In genomic region chr5:125227333-125228075, GRCh38 we compare ENCODE assay signal across 9 cellular contexts.
DNase-seq lines count a peak whose midpoint lies in the region; ATAC-seq and TF ChIP-seq lines count a peak whose summit lies in the region.
"Had no signal": no experiment of that assay in that cellular context is flagged by ENCODE, and none has a peak within 500 bp of the region (broad histone marks: within the 10 kb centered on the region; RNA-seq: fewer than 3 reads in every experiment).

No MANE protein-coding gene starts in this region.

- peak overlapping the region in 1 of 3 experiments; percentile 1 for H3K27ac Mint-ChIP-seq in nephron
- no peak overlapping the region for H3K27ac Mint-ChIP-seq in activated CD4-positive, alpha-beta memory T cell treated with anti-CD3 and anti-CD28 coated beads for 36 hours
- H3K27ac Mint-ChIP-seq in activated T-helper 1 cell treated with anti-CD3 and anti-CD28 coated beads, Interleukin-12 subunit alpha, Interleukin-12 subunit beta, Interleukin-2, Interleukin-4 antibody, amounts not matched to agents 30 ng/mL and 10 ng/mL and 1 ng/mL, durations not matched to agents 14 hours and 24 hours and 36 hours = no peak overlapping the region

- intact Hi-C loops in activated CD4-positive, alpha-beta memory T cell treated with anti-CD3 and anti-CD28 coated beads for 36 hours (cut with micrococcal nuclease) = no loop called here
- intact Hi-C loops in activated T-helper 1 cell treated with anti-CD3 and anti-CD28 coated beads, Interleukin-12 subunit alpha, Interleukin-12 subunit beta, Interleukin-2, Interleukin-4 antibody, amounts not matched to agents 30 ng/mL and 10 ng/mL and 1 ng/mL, durations not matched to agents 14 hours and 24 hours and 36 hours (cut with micrococcal nuclease) = no loop called here

- peaks cover 8% of the 10 kb centered on the region for H3K27me3 Mint-ChIP-seq in nephron (ENCODE audit: low read depth)
- H3K27me3 Mint-ChIP-seq in activated CD4-positive, alpha-beta memory T cell treated with anti-CD3 and anti-CD28 coated beads for 36 hours = no peaks in the 10 kb centered on the region
- no peaks in the 10 kb centered on the region for H3K27me3 Mint-ChIP-seq in activated T-helper 1 cell treated with anti-CD3 and anti-CD28 coated beads, Interleukin-12 subunit alpha, Interleukin-12 subunit beta, Interleukin-2, Interleukin-4 antibody, amounts not matched to agents 30 ng/mL and 10 ng/mL and 1 ng/mL, durations not matched to agents 14 hours and 24 hours and 36 hours (ENCODE audit: insufficient read depth)

- DNase-seq in ELR (ENCODE audit: low read depth) = peak; percentile 41
- peak; percentile 31 for DNase-seq in LoVo (ENCODE audit: low spot score)
- DNase-seq in brain microvascular endothelial cell = peak; percentile 40
- no peak for DNase-seq in activated CD4-positive, CD25-positive, alpha-beta regulatory T cell treated with anti-CD3 and anti-CD28 coated beads, Interleukin-2, amount 50 U/mL, for 72 hours
- no peak for DNase-seq in activated CD4-positive, alpha-beta memory T cell treated with anti-CD3 and anti-CD28 coated beads for 36 hours
- no peak for DNase-seq in activated T-helper 1 cell treated with anti-CD3 and anti-CD28 coated beads, Interleukin-12 subunit alpha, Interleukin-12 subunit beta, Interleukin-2, Interleukin-4 antibody, amounts not matched to agents 30 ng/mL and 10 ng/mL and 1 ng/mL, durations not matched to agents 14 hours and 24 hours and 36 hours (ENCODE audit: low spot score)
- DNase-seq: T-helper 9 cell had no signal

- no peak overlapping the region for H3K27ac ChIP-seq in brain microvascular endothelial cell

- no peak overlapping the region for H3K4me3 ChIP-seq in brain microvascular endothelial cell (ENCODE audit: low read depth, low read length)

- no peaks in the 10 kb centered on the region for H3K36me3 Mint-ChIP-seq in nephron (ENCODE audit: low read depth)
- no peaks in the 10 kb centered on the region for H3K36me3 Mint-ChIP-seq in activated CD4-positive, alpha-beta memory T cell treated with anti-CD3 and anti-CD28 coated beads for 36 hours
- no peaks in the 10 kb centered on the region for H3K36me3 Mint-ChIP-seq in activated T-helper 1 cell treated with anti-CD3 and anti-CD28 coated beads, Interleukin-12 subunit alpha, Interleukin-12 subunit beta, Interleukin-2, Interleukin-4 antibody, amounts not matched to agents 30 ng/mL and 10 ng/mL and 1 ng/mL, durations not matched to agents 14 hours and 24 hours and 36 hours (ENCODE audit: low read depth)

- TF ChIP-seq CTCF in brain microvascular endothelial cell (IDR thresholded peaks at IDR 0.05; ENCODE audit: low read depth, low read length, missing control alignments) = peak; percentile 81
- peak; percentile 20 to 41 (median 24) for TF ChIP-seq CTCF in nephron (IDR thresholded peaks at IDR 0.05; ENCODE audit: unreplicated experiment in 3 of 3)

- no peak overlapping the region for H3K4me3 Mint-ChIP-seq in nephron
- no peak overlapping the region for H3K4me3 Mint-ChIP-seq in activated CD4-positive, alpha-beta memory T cell treated with anti-CD3 and anti-CD28 coated beads for 36 hours
- H3K4me3 Mint-ChIP-seq in activated T-helper 1 cell treated with anti-CD3 and anti-CD28 coated beads, Interleukin-12 subunit alpha, Interleukin-12 subunit beta, Interleukin-2, Interleukin-4 antibody, amounts not matched to agents 30 ng/mL and 10 ng/mL and 1 ng/mL, durations not matched to agents 14 hours and 24 hours and 36 hours = no peak overlapping the region

- CTCF ChIA-PET in activated CD4-positive, alpha-beta memory T cell treated with anti-CD3 and anti-CD28 coated beads for 36 hours (lab: Charles Lee) = interaction anchor here (1.7 kb wide), 1 partner anchor 27 kb away, joined by 3 read pairs; no protein-coding TSS in a partner anchor

- H3K9me3 Mint-ChIP-seq in nephron = no peaks in the 10 kb centered on the region
- peaks cover 8% of the 10 kb centered on the region for H3K9me3 Mint-ChIP-seq in activated CD4-positive, alpha-beta memory T cell treated with anti-CD3 and anti-CD28 coated beads for 36 hours
- no peaks in the 10 kb centered on the region for H3K9me3 Mint-ChIP-seq in activated T-helper 1 cell treated with anti-CD3 and anti-CD28 coated beads, Interleukin-12 subunit alpha, Interleukin-12 subunit beta, Interleukin-2, Interleukin-4 antibody, amounts not matched to agents 30 ng/mL and 10 ng/mL and 1 ng/mL, durations not matched to agents 14 hours and 24 hours and 36 hours

- H3K27me3 ChIP-seq in brain microvascular endothelial cell (replicated peaks) = no peaks in the 10 kb centered on the region

- peaks cover 14% of the 10 kb centered on the region for H3K4me1 Mint-ChIP-seq in nephron
- H3K4me1 Mint-ChIP-seq in activated CD4-positive, alpha-beta memory T cell treated with anti-CD3 and anti-CD28 coated beads for 36 hours (ENCODE audit: low read depth) = no peaks in the 10 kb centered on the region
- no peaks in the 10 kb centered on the region for H3K4me1 Mint-ChIP-seq in activated T-helper 1 cell treated with anti-CD3 and anti-CD28 coated beads, Interleukin-12 subunit alpha, Interleukin-12 subunit beta, Interleukin-2, Interleukin-4 antibody, amounts not matched to agents 30 ng/mL and 10 ng/mL and 1 ng/mL, durations not matched to agents 14 hours and 24 hours and 36 hours (ENCODE audit: low read depth)

- in situ Hi-C loops in brain microvascular endothelial cell (cut with HindIII; ENCODE audit: low pct_ligation_motif_present, low sequenced_read_pairs) = no loop called here

- ATAC-seq in GM21526 (IDR thresholded peaks at IDR 0.05; ENCODE audit: low FRiP score, unreplicated experiment) = no peak

- H3K36me3 ChIP-seq in brain microvascular endothelial cell (replicated peaks) = no peaks in the 10 kb centered on the region

- POLR2A ChIA-PET in activated CD4-positive, alpha-beta memory T cell treated with anti-CD3 and anti-CD28 coated beads for 36 hours (lab: Charles Lee) = no interaction called here

Comparison
In these comparisons a context has a peak if more than half of its experiments do, and no peak if none do; other contexts are left out.
1. DNase-seq: peak in ELR (single experiment), LoVo (single experiment) and brain microvascular endothelial cell (single experiment); none in activated CD4-positive, CD25-positive, alpha-beta regulatory T cell treated with anti-CD3 and anti-CD28 coated beads, Interleukin-2, amount 50 U/mL, for 72 hours (single experiment), activated CD4-positive, alpha-beta memory T cell treated with anti-CD3 and anti-CD28 coated beads for 36 hours (single experiment) and activated T-helper 1 cell treated with anti-CD3 and anti-CD28 coated beads, Interleukin-12 subunit alpha, Interleukin-12 subunit beta, Interleukin-2, Interleukin-4 antibody, amounts not matched to agents 30 ng/mL and 10 ng/mL and 1 ng/mL, durations not matched to agents 14 hours and 24 hours and 36 hours (single experiment).